9 cellular contexts compared by ENCODE assay signal in genomic region chr5:159337291-159337974, GRCh38. TPM values are rescaled to one million over a fixed set of nuclear protein-coding genes. Genes with fewer than 3 reads are reported as not detected.
DNase-seq lines count a peak whose midpoint lies in the region; ATAC-seq, FAIRE-seq and TF ChIP-seq lines count a peak whose summit lies in the region.
"Had no signal": no experiment of that assay in that cellular context is flagged by ENCODE, and none has a peak within 500 bp of the region (broad histone marks: within the 10 kb centered on the region; RNA-seq: fewer than 3 reads in every experiment).

No MANE protein-coding gene starts in this region.

- no peaks in the 10 kb centered on the region for H3K36me3 ChIP-seq in esophagus (ENCODE audit: control insufficient read depth in 2 of 2, insufficient read depth in 2 of 2, low read length in 1 of 2)
- no peaks in the 10 kb centered on the region for H3K36me3 ChIP-seq in adrenal gland (replicated peaks in 1 of 2)

- H3K27ac ChIP-seq in esophagus (ENCODE audit: low read depth in 2 of 2, low read length in 1 of 2) (peak overlapping the region; percentile 33 to 66), adrenal gland (no peak overlapping the region)

- peak; percentile 20 for ATAC-seq in activated B cell treated with CpG ODN at 0.5 μM for 24 hours (ENCODE audit: low read depth)

- no peak for FAIRE-seq in urothelium cell line (lab: Jason Lieb, UNC)

- H3K4me3 ChIP-seq in esophagus (ENCODE audit: low read depth in 1 of 2, low read length in 2 of 2) (no peak overlapping the region), adrenal gland (no peak overlapping the region)

- peak; percentile 27 for DNase-seq in stimulated activated CD4-positive, alpha-beta T cell treated with anti-CD3 and anti-CD28 coated beads, Interleukin-1b, Interleukin-23, amount 100 ng/mL, for 48 hours
- DNase-seq in stimulated activated CD4-positive, alpha-beta T cell treated with anti-CD3 and anti-CD28 coated beads, Interleukin-12 subunit alpha, Interleukin-12 subunit beta, amount 100 ng/mL, for 4 hours: no peak
- no peak for DNase-seq in activated B cell treated with CpG ODN at 0.5 μM for 24 hours
- peak; percentile 43 for DNase-seq in urothelium cell line (ENCODE audit: low spot score)
- no peak for DNase-seq in NCI-H82 (lab: John Stamatoyannopoulos, UW)
- no peak for DNase-seq in mucosa of gallbladder (ENCODE audit: low spot score)
- no peak for DNase-seq in adrenal gland
- DNase-seq: Calu3 had no signal

- H3K4me1 ChIP-seq in esophagus (ENCODE audit: control insufficient read depth in 2 of 2, insufficient read depth in 2 of 2, low read length in 1 of 2) (peaks cover 0 to 4% of the 10 kb centered on the region in 2 donors), adrenal gland (replicated peaks in 1 of 2) (peaks cover 0 to 16% of the 10 kb centered on the region in 2 donors)

- H3K27ac Mint-ChIP-seq in activated B cell treated with CpG ODN at 0.5 μM for 24 hours: peak overlapping the region; percentile 93

- intact Hi-C loops in activated B cell treated with CpG ODN at 0.5 μM for 24 hours (cut with micrococcal nuclease) (no loop called here), adrenal gland (cut with DNase I) (no loop called here)

- POLR2A ChIA-PET in activated B cell treated with CpG ODN at 0.5 μM for 24 hours (lab: Charles Lee): interaction anchor here (0.9 to 1.5 kb wide), 5 partner anchors 13 to 436 kb away, joined by 3 to 4 read pairs (median 3); no protein-coding TSS in a partner anchor

- TF ChIP-seq CTCF in activated B cell treated with CpG ODN at 0.5 μM for 24 hours (IDR thresholded peaks at IDR 0.05) (no peak), adrenal gland (IDR thresholded peaks at IDR 0.05) (no peak)

- CTCF ChIA-PET in activated B cell treated with CpG ODN at 0.5 μM for 24 hours (lab: Charles Lee): interaction anchor here (1.0 kb wide), 1 partner anchor 104 kb away, joined by 3 read pairs; no protein-coding TSS in a partner anchor

- no peaks in the 10 kb centered on the region for H3K36me3 Mint-ChIP-seq in activated B cell treated with CpG ODN at 0.5 μM for 24 hours (ENCODE audit: low read depth)

- WGBS in esophagus, 2 donors: 20 to 27% methylated on average over 1 of the region's 1 CpG
- WGBS in adrenal gland, 4 donors: 46 to 70% (median 53%) methylated on average over 1 of the region's 1 CpG

- H3K27me3 ChIP-seq in esophagus (ENCODE audit: control insufficient read depth in 1 of 2, insufficient read depth in 2 of 2, low read length in 2 of 2) (no peaks in the 10 kb centered on the region), adrenal gland (no peaks in the 10 kb centered on the region)

- no peaks in the 10 kb centered on the region for H3K9me3 Mint-ChIP-seq in activated B cell treated with CpG ODN at 0.5 μM for 24 hours

- TF ChIP-seq POLR2A in adrenal gland (IDR thresholded peaks at IDR 0.05): no peak

- no peaks in the 10 kb centered on the region for H3K9me3 ChIP-seq in esophagus (ENCODE audit: control insufficient read depth in 2 of 2, insufficient read depth in 1 of 2, low read depth in 1 of 2, low read length in 1 of 2)
- no peaks in the 10 kb centered on the region for H3K9me3 ChIP-seq in adrenal gland (replicated peaks in 1 of 3)

- peaks cover 79% of the 10 kb centered on the region for H3K4me1 Mint-ChIP-seq in activated B cell treated with CpG ODN at 0.5 μM for 24 hours

- H3K27me3 Mint-ChIP-seq in activated B cell treated with CpG ODN at 0.5 μM for 24 hours: no peaks in the 10 kb centered on the region

- peak overlapping the region; percentile 29 for H3K4me3 Mint-ChIP-seq in activated B cell treated with CpG ODN at 0.5 μM for 24 hours

RNA-seq across cellular contexts. Expression of gene IL12B, which starts 7.1 kb away (rescaled TPM):
- total RNA-seq in activated B cell treated with CpG ODN at 0.5 μM for 24 hours (0.73 and 0.81 TPM in 2 replicates), mucosa of gallbladder (not detected), adrenal gland (not detected)
- polyA plus RNA-seq in esophagus (not detected), adrenal gland (not detected)
- total RNA-seq: Calu3 had no signal

Comparison
In these comparisons a context has a peak if more than half of its experiments do, and no peak if none do; other contexts are left out.
1. DNase-seq: peak in stimulated activated CD4-positive, alpha-beta T cell treated with anti-CD3 and anti-CD28 coated beads, Interleukin-1b, Interleukin-23, amount 100 ng/mL, for 48 hours (single experiment) and urothelium cell line (single experiment); none in stimulated activated CD4-positive, alpha-beta T cell treated with anti-CD3 and anti-CD28 coated beads, Interleukin-12 subunit alpha, Interleukin-12 subunit beta, amount 100 ng/mL, for 4 hours (single experiment), activated B cell treated with CpG ODN at 0.5 μM for 24 hours (single experiment), NCI-H82 (single experiment), mucosa of gallbladder (single experiment) and adrenal gland (0 of 7).
2. H3K27ac ChIP-seq: peak in esophagus (2 of 2); none in adrenal gland (0 of 5).